Comparison of ENCODE assay signal across 7 cellular contexts in the genomic region with DNA sequence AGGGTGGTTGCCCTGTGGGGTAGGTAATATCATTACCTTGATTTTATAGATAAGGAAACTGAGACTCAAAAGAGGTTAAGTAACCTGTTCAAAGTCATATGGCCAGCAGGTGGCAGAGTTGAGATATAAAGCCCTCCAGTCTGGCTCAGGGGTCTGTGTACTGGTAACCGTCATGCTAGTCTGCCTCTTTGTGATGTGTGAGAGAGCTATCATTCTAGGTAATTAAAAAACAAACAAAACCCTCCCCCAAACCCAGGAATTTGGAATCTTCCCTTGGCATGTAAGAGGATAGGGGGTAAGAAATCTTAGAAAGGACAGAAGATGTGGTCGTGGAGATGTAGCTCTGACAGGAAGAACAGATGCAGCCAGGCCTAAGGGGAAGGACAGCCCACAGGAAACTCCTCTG.
DNase-seq lines count a peak whose midpoint lies in the region; ATAC-seq and TF ChIP-seq lines count a peak whose summit lies in the region.

No MANE protein-coding gene starts in this region.

- DNase-seq in GM12864 (ENCODE audit: low read depth) (peak; percentile 19), Kasumi-1 (lab: John Stamatoyannopoulos, UW) (peak; percentile 79 to 87), SHP77 treated with DMSO at 0.1 percent for 48 hours (lab: John Stamatoyannopoulos, UW) (peak; percentile 28), iPS-NIHi7 (ENCODE audit: extremely low spot score) (peak; percentile 88)
- DNase-seq in activated naive CD4-positive, alpha-beta T cell treated with anti-CD3 and anti-CD28 coated beads, Interleukin-2, amount 50 U/mL, for 16 hours: peak; percentile 63
- DNase-seq in stimulated activated CD4-positive, alpha-beta T cell treated with anti-CD3 and anti-CD28 coated beads, Interleukin-4, amount 100 ng/mL, for 48 hours (ENCODE audit: low read depth in 2 of 2): peak; percentile 52 to 63

- no peak for ATAC-seq in GM18505 (IDR thresholded peaks at IDR 0.05; ENCODE audit: unreplicated experiment)

- TF ChIP-seq CTCF in GM12864 (IDR thresholded peaks at IDR 0.05; ENCODE audit: low read depth, low read length, missing control alignments): peak; percentile 53

- no peak overlapping the region for H3K4me3 ChIP-seq in GM12864 (ENCODE audit: low read depth, low read length)

- TF ChIP-seq POLR2A in GM18505 (IDR thresholded peaks at IDR 0.05; ENCODE audit: borderline replicate concordance, extremely low read depth, insufficient read depth, insufficient read length): no peak

Comparison
In these comparisons a context has a peak if more than half of its experiments do, and no peak if none do; other contexts are left out.
1. DNase-seq: peak in every context shown above with its lines; median percentile 88 in iPS-NIHi7; 83 in Kasumi-1; 63 in activated naive CD4-positive, alpha-beta T cell treated with anti-CD3 and anti-CD28 coated beads, Interleukin-2, amount 50 U/mL, for 16 hours; 58 in stimulated activated CD4-positive, alpha-beta T cell treated with anti-CD3 and anti-CD28 coated beads, Interleukin-4, amount 100 ng/mL, for 48 hours; 28 in SHP77 treated with DMSO at 0.1 percent for 48 hours; 19 in GM12864.